Comparison of ENCODE assay signal across 11 cellular contexts in genomic region chr19:16327501-16327900, GRCh38. TPM values are rescaled to one million over a fixed set of nuclear protein-coding genes. Genes with fewer than 3 reads are reported as not detected.
A peak's percentile ranks its signal among the peaks of the same experiment; 100 is the strongest.
DNase-seq lines count a peak whose midpoint lies in the region; ATAC-seq and TF ChIP-seq lines count a peak whose summit lies in the region.
"Had no signal": no experiment of that assay in that cellular context is flagged by ENCODE, and none has a peak within 500 bp of the region (broad histone marks: within the 10 kb centered on the region; RNA-seq: fewer than 3 reads in every experiment).

No MANE protein-coding gene starts in this region.

- peaks cover 27 to 62% (median 58%) of the 10 kb centered on the region in 4 donors for H3K4me1 ChIP-seq in esophagus muscularis mucosa

- WGBS in esophagus muscularis mucosa, result 37% methylated on average over 6 of the region's 6 CpGs

- no peaks in the 10 kb centered on the region for H3K9me3 ChIP-seq in T-helper 17 cell (ENCODE audit: control insufficient read depth, low read length, poor library complexity, severe bottlenecking)
- H3K9me3 ChIP-seq in esophagus muscularis mucosa, result no peaks in the 10 kb centered on the region

- H3K9me3 Mint-ChIP-seq in progenitor cell of endocrine pancreas (ENCODE audit: low read depth), result no peaks in the 10 kb centered on the region

- DNase-seq in T-helper 17 cell (no peak), esophagus muscularis mucosa (ENCODE audit: extremely low spot score) (no peak), progenitor cell of endocrine pancreas (ENCODE audit: low spot score, unreplicated experiment) (no peak), cerebellum (ENCODE audit: low spot score) (no peak)
- DNase-seq: GOT3, NCI-H226 had no signal

- H3K4me3 Mint-ChIP-seq in T-helper 17 cell, result peak overlapping the region; percentile 96
- no peak overlapping the region for H3K4me3 Mint-ChIP-seq in progenitor cell of endocrine pancreas (ENCODE audit: low read depth)

- TF ChIP-seq POLR2A in esophagus muscularis mucosa (IDR thresholded peaks at IDR 0.05; ENCODE audit: low read depth), result no peak

- H3K36me3 ChIP-seq in esophagus muscularis mucosa, result peaks cover 11 to 42% (median 29%) of the 10 kb centered on the region in 4 donors

- H3K4me1 Mint-ChIP-seq in T-helper 17 cell (peaks cover 48% of the 10 kb centered on the region), progenitor cell of endocrine pancreas (ENCODE audit: low read depth) (peaks cover 7% of the 10 kb centered on the region)

- TF ChIP-seq EP300 in esophagus muscularis mucosa (IDR thresholded peaks at IDR 0.05), result peak; percentile 16

- peaks cover 0 to 6% (median 0%) of the 10 kb centered on the region in 4 donors for H3K27me3 ChIP-seq in esophagus muscularis mucosa

- ATAC-seq in T-helper 17 cell (no peak), GM19324 (IDR thresholded peaks at IDR 0.05; ENCODE audit: low FRiP score, unreplicated experiment) (no peak), HG03045 (IDR thresholded peaks at IDR 0.05; ENCODE audit: unreplicated experiment) (no peak)

- H3K27me3 Mint-ChIP-seq in T-helper 17 cell (no peaks in the 10 kb centered on the region), progenitor cell of endocrine pancreas (peaks cover 65% of the 10 kb centered on the region)

- H3K27ac ChIP-seq in esophagus muscularis mucosa (replicated peaks in 1 of 4) (peak overlapping the region; percentile 97 to 99 (median 98)), skin epidermis (peak overlapping the region in 19 of 21 experiments; percentile 25 to 97 (median 78))
- H3K27ac ChIP-seq: VCaP had no signal

- no peak for TF ChIP-seq CTCF in GM12875 (IDR thresholded peaks at IDR 0.05; ENCODE audit: borderline replicate concordance, insufficient read depth, low read depth, low read length)
- no peak for TF ChIP-seq CTCF in esophagus muscularis mucosa (IDR thresholded peaks at IDR 0.05)
- no peak for TF ChIP-seq CTCF in progenitor cell of endocrine pancreas (IDR thresholded peaks at IDR 0.05; ENCODE audit: unreplicated experiment)

- H3K27ac Mint-ChIP-seq in T-helper 17 cell (peak overlapping the region; percentile 97), progenitor cell of endocrine pancreas (no peak overlapping the region)

- peaks cover 15% of the 10 kb centered on the region for H3K36me3 Mint-ChIP-seq in T-helper 17 cell (ENCODE audit: low read depth)
- no peaks in the 10 kb centered on the region for H3K36me3 Mint-ChIP-seq in progenitor cell of endocrine pancreas (ENCODE audit: insufficient read depth)

- peak overlapping the region; percentile 81 for H3K4me3 ChIP-seq in GM12875 (ENCODE audit: low read depth, low read length)
- H3K4me3 ChIP-seq in esophagus muscularis mucosa, result peak overlapping the region; percentile 78 to 98 (median 84)
- peak overlapping the region; percentile 14 to 70 (median 69) for H3K4me3 ChIP-seq in skin epidermis

- intact Hi-C loops in esophagus muscularis mucosa (cut with DNase I), result loop anchor here (5.0 kb wide), 2 partner anchors 45 to 55 kb away; no protein-coding TSS in a partner anchor

RNA-seq across cellular contexts. Expression of gene KLF2, which starts 2.9 kb away (rescaled TPM):
- 100 to 1,000 TPM; 465 to 578 TPM for total RNA-seq in T-helper 17 cell
- 10 to 100 TPM; 64.9 to 74.1 (median 68.5) TPM for total RNA-seq in esophagus muscularis mucosa
- 2.7 TPM in 2 replicates for total RNA-seq in progenitor cell of endocrine pancreas
- 5.3 TPM for total RNA-seq in cerebellum

Comparison
In these comparisons a context has a peak if more than half of its experiments do, and no peak if none do; other contexts are left out.
1. RNA of gene KLF2, which starts 2.9 kb away (total RNA-seq): 465 to 578 TPM in T-helper 17 cell and 64.9 to 74.1 TPM in esophagus muscularis mucosa; 5.3 TPM in cerebellum (single experiment) and 2.7 TPM in progenitor cell of endocrine pancreas; every median in the first group is over 10 times any median in the second.
2. Peak in every context shown above with its lines, with median percentiles within 50 percentile points of each other: H3K4me3 ChIP-seq.